In genomic region chr2:86675611-86676015, GRCh38 we compare ENCODE assay signal across 1 cellular context.
TF ChIP-seq lines count a peak whose summit lies in the region.

No MANE protein-coding gene starts in this region.

TF ChIP-seq in WTC11, 78 proteins besides CTCF, POLR2A, EP300 and RAD21 (continued from another document):
- TF ChIP-seq, protein P1, sequence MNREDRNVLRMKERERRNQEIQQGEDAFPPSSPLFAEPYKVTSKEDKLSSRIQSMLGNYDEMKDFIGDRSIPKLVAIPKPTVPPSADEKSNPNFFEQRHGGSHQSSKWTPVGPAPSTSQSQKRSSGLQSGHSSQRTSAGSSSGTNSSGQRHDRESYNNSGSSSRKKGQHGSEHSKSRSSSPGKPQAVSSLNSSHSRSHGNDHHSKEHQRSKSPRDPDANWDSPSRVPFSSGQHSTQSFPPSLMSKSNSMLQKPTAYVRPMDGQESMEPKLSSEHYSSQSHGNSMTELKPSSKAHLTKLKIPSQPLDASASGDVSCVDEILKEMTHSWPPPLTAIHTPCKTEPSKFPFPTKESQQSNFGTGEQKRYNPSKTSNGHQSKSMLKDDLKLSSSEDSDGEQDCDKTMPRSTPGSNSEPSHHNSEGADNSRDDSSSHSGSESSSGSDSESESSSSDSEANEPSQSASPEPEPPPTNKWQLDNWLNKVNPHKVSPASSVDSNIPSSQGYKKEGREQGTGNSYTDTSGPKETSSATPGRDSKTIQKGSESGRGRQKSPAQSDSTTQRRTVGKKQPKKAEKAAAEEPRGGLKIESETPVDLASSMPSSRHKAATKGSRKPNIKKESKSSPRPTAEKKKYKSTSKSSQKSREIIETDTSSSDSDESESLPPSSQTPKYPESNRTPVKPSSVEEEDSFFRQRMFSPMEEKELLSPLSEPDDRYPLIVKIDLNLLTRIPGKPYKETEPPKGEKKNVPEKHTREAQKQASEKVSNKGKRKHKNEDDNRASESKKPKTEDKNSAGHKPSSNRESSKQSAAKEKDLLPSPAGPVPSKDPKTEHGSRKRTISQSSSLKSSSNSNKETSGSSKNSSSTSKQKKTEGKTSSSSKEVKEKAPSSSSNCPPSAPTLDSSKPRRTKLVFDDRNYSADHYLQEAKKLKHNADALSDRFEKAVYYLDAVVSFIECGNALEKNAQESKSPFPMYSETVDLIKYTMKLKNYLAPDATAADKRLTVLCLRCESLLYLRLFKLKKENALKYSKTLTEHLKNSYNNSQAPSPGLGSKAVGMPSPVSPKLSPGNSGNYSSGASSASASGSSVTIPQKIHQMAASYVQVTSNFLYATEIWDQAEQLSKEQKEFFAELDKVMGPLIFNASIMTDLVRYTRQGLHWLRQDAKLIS (CRISPR knock-in tag; IDR thresholded peaks at IDR 0.05; ENCODE audit: borderline replicate concordance), result no peak
- no peak for TF ChIP-seq IRF2 (CRISPR knock-in tag; IDR thresholded peaks at IDR 0.05; ENCODE audit: borderline replicate concordance, low read depth)
- no peak for TF ChIP-seq ZNF317 (CRISPR knock-in tag; IDR thresholded peaks at IDR 0.05; ENCODE audit: borderline replicate concordance, low read depth)
- TF ChIP-seq, protein P2, sequence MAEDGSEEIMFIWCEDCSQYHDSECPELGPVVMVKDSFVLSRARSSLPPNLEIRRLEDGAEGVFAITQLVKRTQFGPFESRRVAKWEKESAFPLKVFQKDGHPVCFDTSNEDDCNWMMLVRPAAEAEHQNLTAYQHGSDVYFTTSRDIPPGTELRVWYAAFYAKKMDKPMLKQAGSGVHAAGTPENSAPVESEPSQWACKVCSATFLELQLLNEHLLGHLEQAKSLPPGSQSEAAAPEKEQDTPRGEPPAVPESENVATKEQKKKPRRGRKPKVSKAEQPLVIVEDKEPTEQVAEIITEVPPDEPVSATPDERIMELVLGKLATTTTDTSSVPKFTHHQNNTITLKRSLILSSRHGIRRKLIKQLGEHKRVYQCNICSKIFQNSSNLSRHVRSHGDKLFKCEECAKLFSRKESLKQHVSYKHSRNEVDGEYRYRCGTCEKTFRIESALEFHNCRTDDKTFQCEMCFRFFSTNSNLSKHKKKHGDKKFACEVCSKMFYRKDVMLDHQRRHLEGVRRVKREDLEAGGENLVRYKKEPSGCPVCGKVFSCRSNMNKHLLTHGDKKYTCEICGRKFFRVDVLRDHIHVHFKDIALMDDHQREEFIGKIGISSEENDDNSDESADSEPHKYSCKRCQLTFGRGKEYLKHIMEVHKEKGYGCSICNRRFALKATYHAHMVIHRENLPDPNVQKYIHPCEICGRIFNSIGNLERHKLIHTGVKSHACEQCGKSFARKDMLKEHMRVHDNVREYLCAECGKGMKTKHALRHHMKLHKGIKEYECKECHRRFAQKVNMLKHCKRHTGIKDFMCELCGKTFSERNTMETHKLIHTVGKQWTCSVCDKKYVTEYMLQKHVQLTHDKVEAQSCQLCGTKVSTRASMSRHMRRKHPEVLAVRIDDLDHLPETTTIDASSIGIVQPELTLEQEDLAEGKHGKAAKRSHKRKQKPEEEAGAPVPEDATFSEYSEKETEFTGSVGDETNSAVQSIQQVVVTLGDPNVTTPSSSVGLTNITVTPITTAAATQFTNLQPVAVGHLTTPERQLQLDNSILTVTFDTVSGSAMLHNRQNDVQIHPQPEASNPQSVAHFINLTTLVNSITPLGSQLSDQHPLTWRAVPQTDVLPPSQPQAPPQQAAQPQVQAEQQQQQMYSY (CRISPR knock-in tag; IDR thresholded peaks at IDR 0.05), result no peak
- TF ChIP-seq ATF2 (CRISPR knock-in tag; IDR thresholded peaks at IDR 0.05; ENCODE audit: borderline replicate concordance, low read depth), result no peak
- no peak for TF ChIP-seq ZNF671 (CRISPR knock-in tag; IDR thresholded peaks at IDR 0.05)
- no peak for TF ChIP-seq TEAD4 (CRISPR knock-in tag; IDR thresholded peaks at IDR 0.05)
- TF ChIP-seq, protein P3, sequence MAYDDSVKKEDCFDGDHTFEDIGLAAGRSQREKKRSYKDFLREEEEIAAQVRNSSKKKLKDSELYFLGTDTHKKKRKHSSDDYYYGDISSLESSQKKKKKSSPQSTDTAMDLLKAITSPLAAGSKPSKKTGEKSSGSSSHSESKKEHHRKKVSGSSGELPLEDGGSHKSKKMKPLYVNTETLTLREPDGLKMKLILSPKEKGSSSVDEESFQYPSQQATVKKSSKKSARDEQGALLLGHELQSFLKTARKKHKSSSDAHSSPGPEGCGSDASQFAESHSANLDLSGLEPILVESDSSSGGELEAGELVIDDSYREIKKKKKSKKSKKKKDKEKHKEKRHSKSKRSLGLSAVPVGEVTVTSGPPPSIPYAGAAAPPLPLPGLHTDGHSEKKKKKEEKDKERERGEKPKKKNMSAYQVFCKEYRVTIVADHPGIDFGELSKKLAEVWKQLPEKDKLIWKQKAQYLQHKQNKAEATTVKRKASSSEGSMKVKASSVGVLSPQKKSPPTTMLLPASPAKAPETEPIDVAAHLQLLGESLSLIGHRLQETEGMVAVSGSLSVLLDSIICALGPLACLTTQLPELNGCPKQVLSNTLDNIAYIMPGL (CRISPR knock-in tag; IDR thresholded peaks at IDR 0.05), result no peak
- no peak for TF ChIP-seq CBFB (CRISPR knock-in tag; IDR thresholded peaks at IDR 0.05; ENCODE audit: low read depth)
- TF ChIP-seq, protein P4, sequence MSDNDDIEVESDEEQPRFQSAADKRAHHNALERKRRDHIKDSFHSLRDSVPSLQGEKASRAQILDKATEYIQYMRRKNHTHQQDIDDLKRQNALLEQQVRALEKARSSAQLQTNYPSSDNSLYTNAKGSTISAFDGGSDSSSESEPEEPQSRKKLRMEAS (CRISPR knock-in tag; IDR thresholded peaks at IDR 0.05), result no peak
- no peak for TF ChIP-seq JAZF1 (CRISPR knock-in tag; IDR thresholded peaks at IDR 0.05)
- no peak for TF ChIP-seq TCF7 (CRISPR knock-in tag; IDR thresholded peaks at IDR 0.05; ENCODE audit: low read depth)
- no peak for TF ChIP-seq FOXP1 (CRISPR knock-in tag; IDR thresholded peaks at IDR 0.05; ENCODE audit: borderline replicate concordance)
- TF ChIP-seq RORB (CRISPR knock-in tag; IDR thresholded peaks at IDR 0.05), result no peak
- TF ChIP-seq ZNF138 (CRISPR knock-in tag; conservative IDR thresholded peaks at IDR 0.05), result no peak
